In the genomic region with DNA sequence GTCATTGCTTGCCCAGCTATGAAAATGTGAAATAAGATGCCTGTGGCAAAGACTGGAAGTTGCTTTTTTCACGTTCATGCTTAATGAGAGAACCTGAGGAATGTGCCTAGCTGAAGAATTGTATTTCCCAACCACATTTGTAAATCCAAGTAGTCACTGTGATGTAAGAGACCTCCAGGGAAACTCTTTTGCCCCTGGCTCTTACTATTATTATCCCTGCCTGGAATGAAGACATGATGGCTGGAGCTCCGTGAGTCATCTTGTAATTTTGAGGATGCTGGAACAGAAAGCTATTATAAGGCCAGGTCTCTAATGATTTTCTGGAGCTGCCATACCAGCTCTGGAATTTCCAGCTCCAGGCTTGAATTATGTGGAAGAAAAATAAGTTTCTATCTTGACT, we compare ENCODE assay signal across 21 cellular contexts.
A peak's percentile ranks its signal among the peaks of the same experiment; 100 is the strongest.
DNase-seq lines count a peak whose midpoint lies in the region; ATAC-seq, FAIRE-seq and TF ChIP-seq lines count a peak whose summit lies in the region.
"Had no signal": no experiment of that assay in that cellular context is flagged by ENCODE, and none has a peak within 500 bp of the region (broad histone marks: within the 10 kb centered on the region; RNA-seq: fewer than 3 reads in every experiment).

No MANE protein-coding gene starts in this region.

- no peaks in the 10 kb centered on the region for H3K36me3 ChIP-seq in astrocyte (ENCODE audit: insufficient read depth, low read length)
- no peaks in the 10 kb centered on the region for H3K36me3 ChIP-seq in smooth muscle cell (ENCODE audit: low read depth)
- H3K36me3 ChIP-seq: left ventricle myocardium inferior, Peyer's patch, upper lobe of left lung had no signal

- POLR2A ChIA-PET in activated CD8-positive, alpha-beta T cell treated with anti-CD3 and anti-CD28 coated beads for 36 hours (lab: Charles Lee), result no interaction called here

- H3F3A ChIP-seq in smooth muscle cell (ENCODE audit: low read depth), result no peaks in the 10 kb centered on the region

- H2AFZ ChIP-seq in astrocyte (ENCODE audit: low read depth, low read length) (no peak overlapping the region), smooth muscle cell (ENCODE audit: low read depth) (no peak overlapping the region)

- DNase-seq in HFFc6 (peak; percentile 77), astrocyte (ENCODE audit: low read depth) (peak; percentile 97), foreskin keratinocyte (peak; percentile 23 to 73), smooth muscle cell (lab: John Stamatoyannopoulos, UW; ENCODE audit: unreplicated experiment) (no peak)
- no peak for DNase-seq in activated CD8-positive, alpha-beta T cell treated with anti-CD3 and anti-CD28 coated beads for 36 hours
- no peak for DNase-seq in activated CD4-positive, alpha-beta T cell treated with anti-CD3 and anti-CD28 coated beads for 4 hours
- no peak for DNase-seq in stimulated activated CD4-positive, alpha-beta T cell treated with anti-CD3 and anti-CD28 coated beads, Interleukin-4, amount 100 ng/mL, for 4 hours
- DNase-seq: activated B cell treated with CpG ODN at 0.5 μM for 24 hours; activated gamma-delta T cell treated with Interleukin-2 at 50 U/mL for 16 hours; body of pancreas; CD4-positive, CD25-positive, alpha-beta regulatory T cell; dorsolateral prefrontal cortex; KG1; left ventricle myocardium inferior; NCI-H1092 treated with DMSO at 0.1 percent for 48 hours; Peyer's patch; stimulated activated naive CD4-positive, alpha-beta T cell; upper lobe of left lung had no signal

- peaks cover 7% of the 10 kb centered on the region for H3K4me1 ChIP-seq in astrocyte (ENCODE audit: insufficient read depth, low read length)
- no peaks in the 10 kb centered on the region for H3K4me1 ChIP-seq in foreskin keratinocyte
- H3K4me1 ChIP-seq in smooth muscle cell (ENCODE audit: low read depth), result no peaks in the 10 kb centered on the region
- H3K4me1 ChIP-seq: body of pancreas, left ventricle myocardium inferior, Peyer's patch, upper lobe of left lung had no signal

- H3K4me2 ChIP-seq in astrocyte (ENCODE audit: low read length) (peak overlapping the region; percentile 52), smooth muscle cell (no peak overlapping the region)

- H3K36me3 Mint-ChIP-seq in HFFc6 (ENCODE audit: low read depth) (no peaks in the 10 kb centered on the region), astrocyte (ENCODE audit: low read depth, unreplicated experiment) (no peaks in the 10 kb centered on the region)
- no peaks in the 10 kb centered on the region for H3K36me3 Mint-ChIP-seq in activated CD8-positive, alpha-beta T cell treated with anti-CD3 and anti-CD28 coated beads for 36 hours (ENCODE audit: low read depth)
- H3K36me3 Mint-ChIP-seq: CD4-positive, CD25-positive, alpha-beta regulatory T cell had no signal

- H3K79me2 ChIP-seq in astrocyte (ENCODE audit: insufficient read depth, low read length) (no peaks in the 10 kb centered on the region), smooth muscle cell (ENCODE audit: low read depth) (no peaks in the 10 kb centered on the region)

- no peaks in the 10 kb centered on the region for H3K9me3 Mint-ChIP-seq in HFFc6
- H3K9me3 Mint-ChIP-seq in astrocyte (ENCODE audit: unreplicated experiment), result no peaks in the 10 kb centered on the region
- H3K9me3 Mint-ChIP-seq in activated CD8-positive, alpha-beta T cell treated with anti-CD3 and anti-CD28 coated beads for 36 hours, result no peaks in the 10 kb centered on the region
- H3K9me3 Mint-ChIP-seq: activated B cell treated with CpG ODN at 0.5 μM for 24 hours had no signal

- intact Hi-C loops in activated CD8-positive, alpha-beta T cell treated with anti-CD3 and anti-CD28 coated beads for 36 hours (cut with micrococcal nuclease), result no loop called here

- ATAC-seq in foreskin keratinocyte (peak; percentile 62), HG03520 (IDR thresholded peaks at IDR 0.05; ENCODE audit: unreplicated experiment) (no peak)
- ATAC-seq in activated CD8-positive, alpha-beta T cell treated with anti-CD3 and anti-CD28 coated beads for 36 hours, result no peak
- ATAC-seq: body of pancreas, GM12878 had no signal

- no peak overlapping the region for H3K4me3 ChIP-seq in astrocyte (ENCODE audit: insufficient read depth, low read depth, low read length)
- no peak overlapping the region for H3K4me3 ChIP-seq in smooth muscle cell
- H3K4me3 ChIP-seq: body of pancreas, dorsolateral prefrontal cortex, GM12878, left ventricle myocardium inferior, Peyer's patch, upper lobe of left lung had no signal

- WGBS in smooth muscle cell (ENCODE audit: low lambda C conversion rate), result 7% methylated on average over 2 of the region's 2 CpGs

- H3K9ac ChIP-seq in astrocyte (ENCODE audit: low read length), result no peak overlapping the region
- no peak overlapping the region for H3K9ac ChIP-seq in smooth muscle cell (ENCODE audit: low read depth)

- H3K27me3 ChIP-seq in astrocyte (ENCODE audit: insufficient read depth, low read length), result no peaks in the 10 kb centered on the region
- H3K27me3 ChIP-seq in foreskin keratinocyte, result no peaks in the 10 kb centered on the region
- H3K27me3 ChIP-seq in smooth muscle cell (ENCODE audit: low read depth), result no peaks in the 10 kb centered on the region
- H3K27me3 ChIP-seq: body of pancreas, Peyer's patch, upper lobe of left lung had no signal

- CTCF ChIA-PET in activated CD8-positive, alpha-beta T cell treated with anti-CD3 and anti-CD28 coated beads for 36 hours (lab: Charles Lee), result no interaction called here

- H3K27ac ChIP-seq in astrocyte (ENCODE audit: low read depth, low read length) (peak overlapping the region; percentile 49), foreskin keratinocyte (no peak overlapping the region), smooth muscle cell (ENCODE audit: low read depth) (peak overlapping the region; percentile 46)
- H3K27ac ChIP-seq: body of pancreas, dorsolateral prefrontal cortex, left ventricle myocardium inferior, Peyer's patch, upper lobe of left lung had no signal

- H3K4me1 Mint-ChIP-seq in HFFc6 (ENCODE audit: low read depth) (peaks cover 35% of the 10 kb centered on the region), astrocyte (ENCODE audit: low read depth, unreplicated experiment) (peaks cover 22% of the 10 kb centered on the region)
- H3K4me1 Mint-ChIP-seq in activated CD8-positive, alpha-beta T cell treated with anti-CD3 and anti-CD28 coated beads for 36 hours (ENCODE audit: low read depth), result no peaks in the 10 kb centered on the region
- H3K4me1 Mint-ChIP-seq: activated B cell treated with CpG ODN at 0.5 μM for 24 hours; CD4-positive, CD25-positive, alpha-beta regulatory T cell had no signal

- peak overlapping the region; percentile 14; the same call in 1 of the 2 replicates for H3K4me3 Mint-ChIP-seq in HFFc6
- H3K4me3 Mint-ChIP-seq in astrocyte (ENCODE audit: unreplicated experiment), result peak overlapping the region; percentile 2
- H3K4me3 Mint-ChIP-seq in activated CD8-positive, alpha-beta T cell treated with anti-CD3 and anti-CD28 coated beads for 36 hours, result no peak overlapping the region
- H3K4me3 Mint-ChIP-seq: activated B cell treated with CpG ODN at 0.5 μM for 24 hours; CD4-positive, CD25-positive, alpha-beta regulatory T cell had no signal

- H3K9me3 ChIP-seq in astrocyte (ENCODE audit: insufficient read depth, low read depth, low read length) (no peaks in the 10 kb centered on the region), smooth muscle cell (replicated peaks; ENCODE audit: low read depth) (no peaks in the 10 kb centered on the region)
- H3K9me3 ChIP-seq: body of pancreas, left ventricle myocardium inferior, Peyer's patch, upper lobe of left lung had no signal

- H3K27ac Mint-ChIP-seq in HFFc6 (peak overlapping the region; percentile 47; the same call in 1 of the 2 replicates), astrocyte (ENCODE audit: unreplicated experiment) (peak overlapping the region; percentile 47)
- H3K27ac Mint-ChIP-seq in activated CD8-positive, alpha-beta T cell treated with anti-CD3 and anti-CD28 coated beads for 36 hours, result no peak overlapping the region
- H3K27ac Mint-ChIP-seq: activated B cell treated with CpG ODN at 0.5 μM for 24 hours; CD4-positive, CD25-positive, alpha-beta regulatory T cell had no signal

- H4K20me1 ChIP-seq in astrocyte (ENCODE audit: insufficient read depth, low read length) (no peaks in the 10 kb centered on the region), smooth muscle cell (ENCODE audit: low read depth) (no peaks in the 10 kb centered on the region)

- TF ChIP-seq CTCF in HFFc6 (IDR thresholded peaks at IDR 0.05) (no peak), astrocyte (IDR thresholded peaks at IDR 0.05; ENCODE audit: insufficient read depth, low read depth, low read length) (no peak), foreskin keratinocyte (conservative IDR thresholded peaks at IDR 0.05) (no peak), smooth muscle cell (IDR thresholded peaks at IDR 0.05; ENCODE audit: borderline replicate concordance, insufficient read depth, poor library complexity, severe bottlenecking) (no peak)
- TF ChIP-seq CTCF in activated CD8-positive, alpha-beta T cell treated with anti-CD3 and anti-CD28 coated beads for 36 hours (IDR thresholded peaks at IDR 0.05), result no peak

- no peak for FAIRE-seq in astrocyte (lab: Jason Lieb, UNC)
- FAIRE-seq: G401.6, GM12878 had no signal

- H3K27me3 Mint-ChIP-seq in HFFc6 (ENCODE audit: insufficient read depth), result peaks cover 2% of the 10 kb centered on the region; the same call in 1 of the 2 replicates
- no peaks in the 10 kb centered on the region for H3K27me3 Mint-ChIP-seq in astrocyte (ENCODE audit: low read depth, unreplicated experiment)
- H3K27me3 Mint-ChIP-seq in activated CD8-positive, alpha-beta T cell treated with anti-CD3 and anti-CD28 coated beads for 36 hours, result peaks cover 2% of the 10 kb centered on the region
- H3K27me3 Mint-ChIP-seq: activated B cell treated with CpG ODN at 0.5 μM for 24 hours; CD4-positive, CD25-positive, alpha-beta regulatory T cell had no signal

Comparison
In these comparisons a context has a peak if more than half of its experiments do, and no peak if none do; other contexts are left out.
1. DNase-seq: peak in HFFc6 (single experiment), astrocyte (single experiment) and foreskin keratinocyte (2 of 2); none in smooth muscle cell (single experiment), activated CD8-positive, alpha-beta T cell treated with anti-CD3 and anti-CD28 coated beads for 36 hours (single experiment), activated CD4-positive, alpha-beta T cell treated with anti-CD3 and anti-CD28 coated beads for 4 hours (0 of 2) and stimulated activated CD4-positive, alpha-beta T cell treated with anti-CD3 and anti-CD28 coated beads, Interleukin-4, amount 100 ng/mL, for 4 hours (0 of 2).